In genomic region chr1:45679123-45679522, GRCh38 we compare ENCODE assay signal across 9 cellular contexts. TPM values are rescaled to one million over a fixed set of nuclear protein-coding genes. Genes with fewer than 3 reads are reported as not detected.
A peak's percentile ranks its signal among the peaks of the same experiment; 100 is the strongest.
DNase-seq lines count a peak whose midpoint lies in the region; ATAC-seq and TF ChIP-seq lines count a peak whose summit lies in the region.
"Had no signal": no experiment of that assay in that cellular context is flagged by ENCODE, and none has a peak within 500 bp of the region (broad histone marks: within the 10 kb centered on the region; RNA-seq: fewer than 3 reads in every experiment).

No MANE protein-coding gene starts in this region.

- ATAC-seq in GM18861 (IDR thresholded peaks at IDR 0.05; ENCODE audit: unreplicated experiment): no peak

- no peaks in the 10 kb centered on the region for H3K9me2 ChIP-seq in SU-DHL-6 (replicated peaks; ENCODE audit: insufficient read depth, low read length)

- H3K4me3 ChIP-seq in SU-DHL-6 (ENCODE audit: insufficient read depth, low read length, poor library complexity, severe bottlenecking): no peak overlapping the region
- peak overlapping the region; percentile 4 for H3K4me3 ChIP-seq in left ventricle myocardium inferior
- H3K4me3 ChIP-seq in skeletal muscle tissue (ENCODE audit: low read length in 3 of 3): peak overlapping the region in 1 of 3 donors; percentile 31

- H4K20me1 ChIP-seq in SU-DHL-6 (ENCODE audit: low read depth, low read length): peaks cover 50% of the 10 kb centered on the region

- H3F3A ChIP-seq in SU-DHL-6 (ENCODE audit: insufficient read depth): peaks cover 26% of the 10 kb centered on the region; the same call in 1 of the 2 replicates

- H3K79me2 ChIP-seq in SU-DHL-6 (ENCODE audit: insufficient read depth, low read length): peaks cover 99% of the 10 kb centered on the region

- no peaks in the 10 kb centered on the region; the same call in 1 of the 2 replicates for H3K36me3 ChIP-seq in SU-DHL-6 (ENCODE audit: low read length)
- H3K36me3 ChIP-seq in left ventricle myocardium inferior: no peaks in the 10 kb centered on the region
- no peaks in the 10 kb centered on the region for H3K36me3 ChIP-seq in skeletal muscle tissue (ENCODE audit: control insufficient read depth in 3 of 3, insufficient read depth in 3 of 3, low read length in 3 of 3)

- intact Hi-C loops in left ventricle myocardium inferior (cut with micrococcal nuclease): no loop called here

- H3K9ac ChIP-seq in SU-DHL-6 (ENCODE audit: low read length): no peak overlapping the region
- H3K9ac ChIP-seq in skeletal muscle tissue (ENCODE audit: low read depth in 1 of 3, low read length in 3 of 3): peak overlapping the region in 2 of 3 donors; percentile 45 to 51

- no peak overlapping the region for H2AFZ ChIP-seq in SU-DHL-6 (ENCODE audit: low read depth, low read length, severe bottlenecking)

- H3K9me3 ChIP-seq in SU-DHL-6 (ENCODE audit: insufficient read depth, low read length): no peaks in the 10 kb centered on the region
- H3K9me3 ChIP-seq in left ventricle myocardium inferior (replicated peaks): no peaks in the 10 kb centered on the region
- H3K9me3 ChIP-seq in skeletal muscle tissue (ENCODE audit: control insufficient read depth in 3 of 3, low read length in 3 of 3): no peaks in the 10 kb centered on the region

- no peak for TF ChIP-seq CTCF in SU-DHL-6 (IDR thresholded peaks at IDR 0.05; ENCODE audit: insufficient read depth, low read length, poor library complexity, severe bottlenecking)
- no peak for TF ChIP-seq CTCF in left ventricle myocardium inferior (IDR thresholded peaks at IDR 0.05; ENCODE audit: borderline replicate concordance)

- no peaks in the 10 kb centered on the region for H3K27me3 ChIP-seq in SU-DHL-6 (ENCODE audit: low read length)
- no peaks in the 10 kb centered on the region for H3K27me3 ChIP-seq in left ventricle myocardium inferior (ENCODE audit: low read depth)
- no peaks in the 10 kb centered on the region for H3K27me3 ChIP-seq in skeletal muscle tissue (ENCODE audit: control insufficient read depth in 3 of 3, insufficient read depth in 3 of 3, low read length in 3 of 3)

- peaks cover 100% of the 10 kb centered on the region for H3K4me1 ChIP-seq in left ventricle myocardium inferior
- peaks cover 57 to 63% (median 59%) of the 10 kb centered on the region in 3 donors for H3K4me1 ChIP-seq in skeletal muscle tissue (ENCODE audit: control insufficient read depth in 3 of 3, insufficient read depth in 3 of 3, low read length in 3 of 3)

- H3K4me2 ChIP-seq in SU-DHL-6 (ENCODE audit: low read depth, low read length, poor library complexity, severe bottlenecking): peak overlapping the region; percentile 5

- DNase-seq in GM03348 (ENCODE audit: low spot score): peak; percentile 36
- DNase-seq in left ventricle myocardium inferior: no peak
- DNase-seq in stimulated activated CD4-positive, alpha-beta T cell treated with anti-CD3 and anti-CD28 coated beads, Interleukin-2, amount 100 ng/mL, for 48 hours: no peak
- no peak for DNase-seq in NCI-H82 (lab: John Stamatoyannopoulos, UW)
- DNase-seq: central memory CD4-positive, alpha-beta T cell; NCI-H1436 had no signal

- H3K27ac ChIP-seq in SU-DHL-6 (ENCODE audit: low read depth, low read length) (no peak overlapping the region), left ventricle myocardium inferior (replicated peaks) (peak overlapping the region; percentile 72), skeletal muscle tissue (ENCODE audit: low read depth, low read length) (peak overlapping the region; percentile 73)

RNA-seq across cellular contexts. Expression of gene GPBP1L1, which starts 7.2 kb away (rescaled TPM):
- total RNA-seq in left ventricle myocardium inferior (80.7 TPM), skeletal muscle tissue (69.9 TPM)

RNA-seq across cellular contexts. Expression of gene TMEM69, which starts 8.9 kb away (rescaled TPM):
- total RNA-seq in left ventricle myocardium inferior: 23.5 TPM
- total RNA-seq in skeletal muscle tissue: 14.6 TPM

RNA-seq across cellular contexts. Expression of gene CCDC17, which starts 55.3 kb away (rescaled TPM):
- 1.2 TPM for total RNA-seq in left ventricle myocardium inferior
- 0.52 TPM for total RNA-seq in skeletal muscle tissue
